8 cellular contexts compared by ENCODE assay signal in genomic region chr2:147845608-147846002, GRCh38. TPM values are rescaled to one million over a fixed set of nuclear protein-coding genes. Genes with fewer than 3 reads are reported as not detected.
DNase-seq lines count a peak whose midpoint lies in the region; ATAC-seq and TF ChIP-seq lines count a peak whose summit lies in the region.

No MANE protein-coding gene starts in this region.

- H3K27me3 ChIP-seq in CD8-positive, alpha-beta T cell (ENCODE audit: insufficient read depth, low read length) = no peaks in the 10 kb centered on the region
- no peaks in the 10 kb centered on the region for H3K27me3 ChIP-seq in mucosa of stomach (ENCODE audit: control insufficient read depth, insufficient read depth, low read length)

- peak overlapping the region; percentile 75 for H3K4me3 ChIP-seq in CD8-positive, alpha-beta T cell (ENCODE audit: low read depth, low read length)
- H3K4me3 ChIP-seq in mucosa of stomach (ENCODE audit: low read length) = peak overlapping the region; percentile 43

- no peak for ATAC-seq in CD8-positive, alpha-beta T cell
- ATAC-seq in HG03571 (IDR thresholded peaks at IDR 0.05; ENCODE audit: unreplicated experiment) (no peak), GM21360 (IDR thresholded peaks at IDR 0.05; ENCODE audit: unreplicated experiment) (no peak)

- POLR2A ChIA-PET in CD8-positive, alpha-beta T cell (lab: Charles Lee) = interaction anchor here (0.7 kb wide), 1 partner anchor 460 kb away, joined by 3 read pairs; no protein-coding TSS in a partner anchor

- H3K4me1 ChIP-seq in CD8-positive, alpha-beta T cell (ENCODE audit: insufficient read depth, low read length) = peaks cover 19% of the 10 kb centered on the region
- peaks cover 12% of the 10 kb centered on the region for H3K4me1 ChIP-seq in mucosa of stomach (ENCODE audit: control insufficient read depth, insufficient read depth, low read length)

- H3K4me3 Mint-ChIP-seq in CD8-positive, alpha-beta T cell = peak overlapping the region; percentile 93
- peak overlapping the region; percentile 98 for H3K4me3 Mint-ChIP-seq in chondrocyte (ENCODE audit: unreplicated experiment)

- DNase-seq in CD8-positive, alpha-beta T cell = no peak
- DNase-seq in M059J (ENCODE audit: low read depth) = peak; percentile 13
- DNase-seq in chondrocyte (ENCODE audit: low spot score) = no peak
- DNase-seq in NOMO-1 (lab: John Stamatoyannopoulos, UW; ENCODE audit: unreplicated experiment in 2 of 2) = no peak
- no peak for DNase-seq in NCI-H187 (lab: John Stamatoyannopoulos, UW)

- peak overlapping the region; percentile 75 for H3K27ac Mint-ChIP-seq in CD8-positive, alpha-beta T cell
- H3K27ac Mint-ChIP-seq in chondrocyte (ENCODE audit: unreplicated experiment) = peak overlapping the region; percentile 88

- no peaks in the 10 kb centered on the region for H3K9me3 Mint-ChIP-seq in CD8-positive, alpha-beta T cell
- no peaks in the 10 kb centered on the region for H3K9me3 Mint-ChIP-seq in chondrocyte (ENCODE audit: low read depth)

- peaks cover 23% of the 10 kb centered on the region for H3K27me3 Mint-ChIP-seq in CD8-positive, alpha-beta T cell (ENCODE audit: low read depth)
- H3K27me3 Mint-ChIP-seq in chondrocyte (ENCODE audit: low read depth) = no peaks in the 10 kb centered on the region

- TF ChIP-seq CTCF in CD8-positive, alpha-beta T cell (IDR thresholded peaks at IDR 0.05) = no peak
- no peak for TF ChIP-seq CTCF in chondrocyte (IDR thresholded peaks at IDR 0.05)

- H3K36me3 Mint-ChIP-seq in CD8-positive, alpha-beta T cell = peaks cover 6% of the 10 kb centered on the region
- H3K36me3 Mint-ChIP-seq in chondrocyte (ENCODE audit: low read depth) = no peaks in the 10 kb centered on the region

- CTCF ChIA-PET in CD8-positive, alpha-beta T cell (lab: Charles Lee) = interaction anchor here (0.7 kb wide), 1 partner anchor 40 kb away, joined by 3 read pairs; no protein-coding TSS in a partner anchor

- H3K4me1 Mint-ChIP-seq in CD8-positive, alpha-beta T cell (ENCODE audit: low read depth) = peaks cover 32% of the 10 kb centered on the region
- H3K4me1 Mint-ChIP-seq in chondrocyte (ENCODE audit: low read depth) = peaks cover 45% of the 10 kb centered on the region

- no peaks in the 10 kb centered on the region for H3K9me3 ChIP-seq in CD8-positive, alpha-beta T cell (ENCODE audit: low read length)
- no peaks in the 10 kb centered on the region for H3K9me3 ChIP-seq in mucosa of stomach (ENCODE audit: control insufficient read depth, low read length)

- no peaks in the 10 kb centered on the region for H3K36me3 ChIP-seq in CD8-positive, alpha-beta T cell (ENCODE audit: insufficient read depth, low read length)
- no peaks in the 10 kb centered on the region for H3K36me3 ChIP-seq in mucosa of stomach (ENCODE audit: control insufficient read depth, insufficient read depth, low read length)

- H3K27ac ChIP-seq in CD8-positive, alpha-beta T cell (ENCODE audit: low read depth, low read length) = no peak overlapping the region

- intact Hi-C loops in CD8-positive, alpha-beta T cell (cut with DNase I, micrococcal nuclease) = loop anchor here (2.0 to 10.0 kb wide), 7 partner anchors 175 to 1742 kb away; partner anchors contain the start of genes MMADHC (in 2 of the 2), EPC2 (in 1 of the 2), KIF5C (in 1 of the 2) and MBD5 (in 1 of the 2)

- H3K9ac ChIP-seq in mucosa of stomach (ENCODE audit: low read length) = peak overlapping the region; percentile 59

RNA-seq across cellular contexts. Expression of gene ACVR2A, which starts 0.8 kb away (rescaled TPM):
- total RNA-seq in CD8-positive, alpha-beta T cell = 1 to 10 TPM; 4.2 to 4.8 TPM
- total RNA-seq in M059J (2014; rRNA removed; shearing (Covaris generic)) = 1.4 and 5.0 TPM in 2 replicates
- total RNA-seq in chondrocyte = 10.2 to 12.3 TPM (median 12.3 TPM) in 3 replicates
